25 cellular contexts compared by ENCODE assay signal in the genomic region with DNA sequence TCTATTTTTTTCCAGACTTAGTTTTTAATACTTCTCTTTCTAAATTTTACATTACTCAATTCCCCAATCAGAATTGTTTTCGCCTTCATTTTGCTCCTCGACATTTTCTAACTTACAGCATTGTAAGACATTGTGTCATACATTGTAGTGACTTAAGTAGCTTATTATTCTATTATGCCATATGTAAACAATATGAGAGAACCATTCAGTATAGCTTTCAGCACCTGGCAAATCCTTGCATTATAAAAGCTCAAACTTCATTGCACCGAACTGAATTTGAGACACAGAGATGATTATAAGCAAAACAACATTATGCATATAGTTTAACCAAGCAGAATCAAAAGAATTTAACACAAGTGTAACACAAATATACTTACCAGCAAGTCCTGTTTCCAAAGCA.
"Had no signal": no experiment of that assay in that cellular context is flagged by ENCODE, and none has a peak within 500 bp of the region (broad histone marks: within the 10 kb centered on the region; RNA-seq: fewer than 3 reads in every experiment).

No MANE protein-coding gene starts in this region.

- H3K4me1 Mint-ChIP-seq: mesothelial cell of epicardium had no signal

- H3K4me3 ChIP-seq: coronary artery, dorsolateral prefrontal cortex, esophagus muscularis mucosa, gastroesophageal sphincter, heart left ventricle, hepatocyte, left ventricle myocardium inferior, lower lobe of right lung, mucosa of descending colon had no signal

- H3K4me1 ChIP-seq: esophagus muscularis mucosa, foreskin keratinocyte, gastroesophageal sphincter, heart left ventricle, left ventricle myocardium inferior, lower lobe of right lung had no signal

- H3K27ac ChIP-seq: coronary artery, dorsolateral prefrontal cortex, esophagus muscularis mucosa, foreskin keratinocyte, gastroesophageal sphincter, heart left ventricle, hepatocyte, left ventricle myocardium inferior, lower lobe of right lung had no signal

- H3K9me3 Mint-ChIP-seq: immature natural killer cell, mesothelial cell of epicardium had no signal

- H3K27me3 ChIP-seq: dorsolateral prefrontal cortex, esophagus muscularis mucosa, foreskin keratinocyte, gastroesophageal sphincter, heart left ventricle, hepatocyte had no signal

- H3K4me3 Mint-ChIP-seq: immature natural killer cell, mesothelial cell of epicardium had no signal

- H2AFZ ChIP-seq: hepatocyte had no signal

- H3K27ac Mint-ChIP-seq: immature natural killer cell, mesothelial cell of epicardium had no signal

- DNase-seq: dermis blood vessel endothelial cell; dorsolateral prefrontal cortex; effector CD4-positive, alpha-beta T cell; effector memory CD4-positive, alpha-beta T cell; foreskin keratinocyte; heart left ventricle; hypothalamus; immature natural killer cell; islet precursor cell; kidney; kidney glomerular epithelial cell; left colon; left ventricle myocardium inferior; lower lobe of right lung; mesenchymal stem cell; mucosa of descending colon had no signal

- H3K4me2 ChIP-seq: hepatocyte had no signal

- H3K79me2 ChIP-seq: hepatocyte had no signal

- ATAC-seq: foreskin keratinocyte, gastroesophageal sphincter, heart left ventricle, left colon, left lobe of liver, lower lobe of right lung, mucosa of descending colon had no signal

- H3K9me3 ChIP-seq: esophagus muscularis mucosa, gastroesophageal sphincter, heart left ventricle, left ventricle myocardium inferior, lower lobe of right lung, mucosa of descending colon had no signal

- FAIRE-seq: colon, endothelial cell of umbilical vein, frontal cortex, kidney had no signal
